Comparison of ENCODE assay signal across 17 cellular contexts in genomic region chr12:48828841-48829575, GRCh38. TPM values are rescaled to one million over a fixed set of nuclear protein-coding genes. Genes with fewer than 3 reads are reported as not detected.
DNase-seq lines count a peak whose midpoint lies in the region; ATAC-seq, FAIRE-seq and TF ChIP-seq lines count a peak whose summit lies in the region.
"Had no signal": no experiment of that assay in that cellular context is flagged by ENCODE, and none has a peak within 500 bp of the region (broad histone marks: within the 10 kb centered on the region; RNA-seq: fewer than 3 reads in every experiment).

No MANE protein-coding gene starts in this region.

- H3K14ac ChIP-seq in IMR-90 (replicated peaks; ENCODE audit: low read depth, low read length): no peak overlapping the region

- TF ChIP-seq POLR2A in HepG2 (IDR thresholded peaks at IDR 0.05; ENCODE audit: insufficient read depth in 1 of 2, low read depth in 2 of 2, low read length in 2 of 2) (no peak), right lobe of liver (IDR thresholded peaks at IDR 0.05) (no peak), IMR-90 (IDR thresholded peaks at IDR 0.05; ENCODE audit: low read depth, low read length) (no peak)

- H4K8ac ChIP-seq in IMR-90 (ENCODE audit: low read depth in 2 of 2, low read length in 2 of 2): no peak overlapping the region

- H3K27me3 Mint-ChIP-seq in glutamatergic neuron (ENCODE audit: unreplicated experiment): peaks cover 5% of the 10 kb centered on the region
- no peaks in the 10 kb centered on the region for H3K27me3 Mint-ChIP-seq in activated CD4-positive, alpha-beta T cell treated with anti-CD3 and anti-CD28 coated beads for 36 hours
- H3K27me3 Mint-ChIP-seq: CD8-positive, alpha-beta memory T cell had no signal

- H2AK9ac ChIP-seq in IMR-90 (replicated peaks; ENCODE audit: low read depth, low read length, poor library complexity): no peak overlapping the region

- H4K5ac ChIP-seq in IMR-90 (ENCODE audit: low read depth, low read length): no peak overlapping the region

- POLR2A ChIA-PET in HepG2 (lab: Yijun Ruan, JAX): no interaction called here
- POLR2A ChIA-PET in IMR-90 (lab: Charles Lee; ENCODE audit: unreplicated experiment): no interaction called here
- POLR2A ChIA-PET in activated CD4-positive, alpha-beta T cell treated with anti-CD3 and anti-CD28 coated beads for 36 hours (lab: Charles Lee): no interaction called here

- dilution Hi-C loops in IMR-90 (cut with HindIII; ENCODE audit: low sequenced_read_pairs, unreplicated experiment): no loop called here

- no peak overlapping the region for H2BK120ac ChIP-seq in IMR-90 (ENCODE audit: low read depth, low read length)

- H3K27ac ChIP-seq in HepG2 (ENCODE audit: extremely low read length, insufficient read depth, low read length): no peak overlapping the region
- H3K27ac ChIP-seq in right lobe of liver: no peak overlapping the region
- H3K27ac ChIP-seq in IMR-90 (ENCODE audit: insufficient read depth, low read length): no peak overlapping the region
- H3K27ac ChIP-seq in SJCRH30: no peak overlapping the region
- H3K27ac ChIP-seq: SK-N-MC had no signal

- H3K9ac ChIP-seq in HepG2 (ENCODE audit: insufficient read depth, low read depth, low read length) (no peak overlapping the region), IMR-90 (ENCODE audit: low read depth, low read length) (no peak overlapping the region)

- H3K9me3 ChIP-seq in HepG2 (ENCODE audit: low read length) (no peaks in the 10 kb centered on the region), right lobe of liver (no peaks in the 10 kb centered on the region), IMR-90 (ENCODE audit: control insufficient read depth, insufficient read depth, low read length) (no peaks in the 10 kb centered on the region), SJCRH30 (replicated peaks) (no peaks in the 10 kb centered on the region)
- H3K9me3 ChIP-seq: HAP-1 had no signal

- no peak overlapping the region for H4K91ac ChIP-seq in IMR-90 (ENCODE audit: insufficient read depth, low read depth, low read length)

- in situ Hi-C loops in HepG2 (cut with HindIII; ENCODE audit: extremely low pct_ligation_motif_present, low pct_unique_long_range_greater_than_20kb) (no loop called here), IMR-90 (cut with MboI; ENCODE audit: low sequenced_read_pairs) (no loop called here)

- no peak overlapping the region for H2AK5ac ChIP-seq in IMR-90 (ENCODE audit: low read depth, low read length)

- H2BK5ac ChIP-seq in IMR-90 (ENCODE audit: low read depth, low read length, poor library complexity, severe bottlenecking): no peak overlapping the region

- TF ChIP-seq EP300 in HepG2 (IDR thresholded peaks at IDR 0.05; ENCODE audit: low read depth in 2 of 2, low read length in 2 of 2): no peak
- no peak for TF ChIP-seq EP300 in HepG2 (CRISPR knock-in tag; IDR thresholded peaks at IDR 0.05; ENCODE audit: borderline replicate concordance)

- H3K4me1 ChIP-seq in HepG2 (ENCODE audit: insufficient read depth, low read length): no peaks in the 10 kb centered on the region
- H3K4me1 ChIP-seq in right lobe of liver: no peaks in the 10 kb centered on the region
- H3K4me1 ChIP-seq in IMR-90 (ENCODE audit: control insufficient read depth, insufficient read depth, low read length): no peaks in the 10 kb centered on the region
- H3K4me1 ChIP-seq in SJCRH30: no peaks in the 10 kb centered on the region
- H3K4me1 ChIP-seq: HAP-1 had no signal

- ATAC-seq in HepG2: no peak
- no peak for ATAC-seq in right lobe of liver
- no peak for ATAC-seq in IMR-90 (ENCODE audit: low read depth)
- no peak for ATAC-seq in activated CD4-positive, alpha-beta T cell treated with anti-CD3 and anti-CD28 coated beads for 36 hours

- no peak overlapping the region for H3K56ac ChIP-seq in IMR-90 (ENCODE audit: extremely low read depth, insufficient read depth, low read length)

- no peak overlapping the region for H3K4me3 Mint-ChIP-seq in glutamatergic neuron (ENCODE audit: unreplicated experiment)
- H3K4me3 Mint-ChIP-seq in activated CD4-positive, alpha-beta T cell treated with anti-CD3 and anti-CD28 coated beads for 36 hours: no peak overlapping the region

- no peaks in the 10 kb centered on the region for H3K79me2 ChIP-seq in HepG2 (ENCODE audit: insufficient read depth, low read length)

- H2BK15ac ChIP-seq in IMR-90 (ENCODE audit: low read depth, low read length): no peak overlapping the region

- no peak overlapping the region for H3K18ac ChIP-seq in IMR-90 (ENCODE audit: low read depth, low read length)

- no peak overlapping the region for H3K4me2 ChIP-seq in HepG2 (ENCODE audit: low read depth, low read length)
- no peak overlapping the region for H3K4me2 ChIP-seq in IMR-90 (ENCODE audit: low read depth, low read length)

- no peak overlapping the region for H3K23ac ChIP-seq in IMR-90 (ENCODE audit: low read depth, low read length)

- H3K27ac Mint-ChIP-seq in glutamatergic neuron (ENCODE audit: unreplicated experiment): peak overlapping the region; percentile 28
- H3K27ac Mint-ChIP-seq in activated CD4-positive, alpha-beta T cell treated with anti-CD3 and anti-CD28 coated beads for 36 hours: no peak overlapping the region

- intact Hi-C loops in HepG2 (cut with micrococcal nuclease; ENCODE audit: unreplicated experiment) (no loop called here), right lobe of liver (cut with DNase I) (no loop called here), IMR-90 (cut with micrococcal nuclease) (no loop called here)
- intact Hi-C loops in activated CD4-positive, alpha-beta T cell treated with anti-CD3 and anti-CD28 coated beads for 36 hours (cut with DNase I, micrococcal nuclease): no loop called here

- H3K27me3 ChIP-seq in HepG2 (ENCODE audit: control insufficient read depth in 1 of 2, insufficient read depth in 2 of 2, low read length in 2 of 2) (peaks cover 2 to 18% of the 10 kb centered on the region in 2 experiments; a peak in 3 of 5 replicates), right lobe of liver (no peaks in the 10 kb centered on the region), IMR-90 (ENCODE audit: control insufficient read depth, insufficient read depth, low read length) (no peaks in the 10 kb centered on the region), SJCRH30 (no peaks in the 10 kb centered on the region)

- no peak for FAIRE-seq in HepG2 (lab: Jason Lieb, UNC)
- FAIRE-seq: D721Med, RCC 7860 had no signal

- TF ChIP-seq CTCF in HepG2 (CRISPR knock-in tag; IDR thresholded peaks at IDR 0.05) (no peak), right lobe of liver (IDR thresholded peaks at IDR 0.05) (no peak), IMR-90 (conservative IDR thresholded peaks at IDR 0.05; ENCODE audit: low read depth, low read length) (no peak), glutamatergic neuron (IDR thresholded peaks at IDR 0.05; ENCODE audit: partially characterized antibody, unreplicated experiment) (no peak)

- H3K4ac ChIP-seq in IMR-90 (ENCODE audit: low read depth, low read length): no peak overlapping the region

- H2BK20ac ChIP-seq in IMR-90 (ENCODE audit: low read depth, low read length): no peak overlapping the region

- H4K20me1 ChIP-seq in HepG2 (ENCODE audit: insufficient read depth, low read length) (no peaks in the 10 kb centered on the region), IMR-90 (ENCODE audit: insufficient read depth, low read length) (peaks cover 27% of the 10 kb centered on the region)

- no peak overlapping the region for H3K4me3 ChIP-seq in HepG2 (replicated peaks in 1 of 3; ENCODE audit: insufficient read depth in 1 of 3, low read depth in 2 of 3, low read length in 3 of 3)
- H3K4me3 ChIP-seq in right lobe of liver: no peak overlapping the region
- no peak overlapping the region for H3K4me3 ChIP-seq in IMR-90 (ENCODE audit: insufficient read depth, low read depth, low read length)
- no peak overlapping the region for H3K4me3 ChIP-seq in SJCRH30
- H3K4me3 ChIP-seq: HAP-1, SK-N-MC had no signal

- CTCF ChIA-PET in HepG2 (lab: Yijun Ruan, JAX; ENCODE audit: low intra/inter-chr PET ratio, low total read pairs): no interaction called here
- CTCF ChIA-PET in IMR-90 (lab: Yijun Ruan, JAX): interaction anchor here (1.2 to 1.3 kb wide), 2 partner anchors 14 to 159 kb away, joined by 4 to 6 read pairs; no protein-coding TSS in a partner anchor
- CTCF ChIA-PET in activated CD4-positive, alpha-beta T cell treated with anti-CD3 and anti-CD28 coated beads for 36 hours (lab: Charles Lee): interaction anchor here (0.7 to 3.2 kb wide), 4 partner anchors 9 to 79 kb away, joined by 3 to 15 read pairs (median 4); no protein-coding TSS in a partner anchor

- H2AFZ ChIP-seq in HepG2 (ENCODE audit: low read length) (no peak overlapping the region), IMR-90 (replicated peaks; ENCODE audit: low read length, poor library complexity) (peak overlapping the region; percentile 5)

- no peaks in the 10 kb centered on the region for H3K4me1 Mint-ChIP-seq in glutamatergic neuron (ENCODE audit: low read depth, unreplicated experiment)
- no peaks in the 10 kb centered on the region for H3K4me1 Mint-ChIP-seq in activated CD4-positive, alpha-beta T cell treated with anti-CD3 and anti-CD28 coated beads for 36 hours

- H3K36me3 Mint-ChIP-seq in glutamatergic neuron (ENCODE audit: unreplicated experiment): peaks cover 4% of the 10 kb centered on the region
- H3K36me3 Mint-ChIP-seq in activated CD4-positive, alpha-beta T cell treated with anti-CD3 and anti-CD28 coated beads for 36 hours (ENCODE audit: low read depth): peaks cover 44% of the 10 kb centered on the region

- H3K36me3 ChIP-seq in HepG2 (replicated peaks in 1 of 2; ENCODE audit: control insufficient read depth in 1 of 2, insufficient read depth in 2 of 2, low read length in 2 of 2) (peaks cover 26 to 43% of the 10 kb centered on the region in 2 experiments), right lobe of liver (peaks cover 10 to 53% (median 30%) of the 10 kb centered on the region in 4 donors), IMR-90 (ENCODE audit: control insufficient read depth, insufficient read depth, low read length) (peaks cover 95% of the 10 kb centered on the region), SJCRH30 (peaks cover 61% of the 10 kb centered on the region)

- 99% methylated on average over 9 of the region's 16 CpGs for WGBS in HepG2 (ENCODE audit: low lambda C conversion rate)
- 100% methylated on average over 1 of the region's 16 CpGs for WGBS in right lobe of liver (ENCODE audit: insufficient coverage, low coverage, low lambda C conversion rate, missing lambda C conversion rate)
- no CpG with 5 or more reads among the region's 16 CpGs for WGBS in IMR-90 (ENCODE audit: extremely low coverage in 2 of 2, insufficient read length in 1 of 2), 2 experiments

- BruUV-seq in HepG2 (replicated peaks; lab: Mats Ljungman, UMichigan): no TSS peak
- no TSS peak for BruUV-seq in IMR-90 (replicated peaks; lab: Mats Ljungman, UMichigan)

- no peaks in the 10 kb centered on the region for H3K9me3 Mint-ChIP-seq in glutamatergic neuron (ENCODE audit: unreplicated experiment)
- no peaks in the 10 kb centered on the region for H3K9me3 Mint-ChIP-seq in activated CD4-positive, alpha-beta T cell treated with anti-CD3 and anti-CD28 coated beads for 36 hours (ENCODE audit: low read depth)
- H3K9me3 Mint-ChIP-seq: CD8-positive, alpha-beta memory T cell had no signal

- TF ChIP-seq RAD21 in HepG2 (CRISPR knock-in tag; IDR thresholded peaks at IDR 0.05): no peak
- TF ChIP-seq RAD21 in IMR-90 (IDR thresholded peaks at IDR 0.05; ENCODE audit: low read length): no peak

- H3K9me1 ChIP-seq in IMR-90 (ENCODE audit: insufficient read depth, low read length): no peaks in the 10 kb centered on the region; the same call in 1 of the 2 replicates

- H3K79me1 ChIP-seq in IMR-90 (ENCODE audit: low read depth in 1 of 2, low read length in 2 of 2): peaks cover 0 to 13% of the 10 kb centered on the region in 2 experiments; a peak in 2 of 4 replicates

- DNase-seq in HepG2 (ENCODE audit: low spot score): no peak
- no peak for DNase-seq in right lobe of liver
- no peak for DNase-seq in IMR-90
- no peak for DNase-seq in glutamatergic neuron
- DNase-seq in NCI-H82 treated with DMSO at 0.1 percent for 48 hours (lab: John Stamatoyannopoulos, UW; ENCODE audit: unreplicated experiment): no peak
- DNase-seq in activated CD4-positive, alpha-beta T cell treated with anti-CD3 and anti-CD28 coated beads for 36 hours: no peak
- no peak for DNase-seq in SJCRH30
- DNase-seq: CD8-positive, alpha-beta memory T cell; KBM-7; NCI-H1694 treated with DMSO at 0.1 percent for 48 hours; NCI-H748 treated with DMSO at 0.1 percent for 48 hours; Right ventricle myocardium superior had no signal

RNA-seq across cellular contexts. Expression of gene CACNB3, which starts 10.7 kb away (rescaled TPM):
- total RNA-seq in HepG2 (2016; rRNA removed; fragmentation: Illumina TruSeq; extraction: Trizol): 0.29 TPM in 1 of 2 replicates, not detected in the other
- total RNA-seq in HepG2 (2016; cell fraction: cytosol; rRNA removed; fragmentation: Illumina TruSeq; extraction: Trizol; ENCODE audit: low read depth): not detected in 2 replicates
- total RNA-seq in HepG2 (2016; cell fraction: insoluble cytoplasmic fraction; rRNA removed; fragmentation: Illumina TruSeq; extraction: Trizol): 0.24 and 0.25 TPM in 2 replicates
- total RNA-seq in HepG2 (2016; cell fraction: membrane; rRNA removed; fragmentation: Illumina TruSeq; extraction: Trizol): 0.31 and 0.48 TPM in 2 replicates
- total RNA-seq in HepG2 (2016; cell fraction: nucleus; rRNA removed; fragmentation: Illumina TruSeq; extraction: Trizol): 0.16 TPM in 1 of 2 replicates, not detected in the other
- polyA plus RNA-seq in HepG2 (2011; rRNA removed): 0.54 and 0.88 TPM in 2 replicates
- polyA plus RNA-seq in HepG2 (2011; cell fraction: cytosol; rRNA removed): 0.27 and 0.38 TPM in 2 replicates
- polyA plus RNA-seq in HepG2 (2011; cell fraction: nucleus; rRNA removed): 1.9 and 2.8 TPM in 2 replicates
- polyA plus RNA-seq in HepG2 (2012): 0.31 and 0.96 TPM in 2 replicates
- polyA plus RNA-seq in HepG2 (2016; cell fraction: cytosol; fragmentation: Illumina TruSeq; extraction: Trizol; ENCODE audit: low read depth): 0.18 and 0.26 TPM in 2 replicates
- 0.09 and 0.19 TPM in 2 replicates for polyA plus RNA-seq in HepG2 (2016; cell fraction: insoluble cytoplasmic fraction; fragmentation: Illumina TruSeq; extraction: Trizol; ENCODE audit: low read depth)
- polyA plus RNA-seq in HepG2 (2016; cell fraction: membrane; fragmentation: Illumina TruSeq; extraction: Trizol; ENCODE audit: low read depth): 0.48 TPM in 1 of 2 replicates, not detected in the other
- 1.0 and 1.1 TPM in 2 replicates for polyA plus RNA-seq in HepG2 (2016; cell fraction: nucleus; fragmentation: Illumina TruSeq; extraction: Trizol; ENCODE audit: insufficient read depth, low read depth)
- polyA minus RNA-seq in HepG2 (2011; rRNA and poly(A)+ RNA removed; ENCODE audit: low replicate concordance): 0.36 and 23.6 TPM in 2 replicates
- not detected in 2 replicates for polyA minus RNA-seq in HepG2 (2011; cell fraction: cytosol; rRNA and poly(A)+ RNA removed)
- 0.87 and 1.2 TPM in 2 replicates for polyA minus RNA-seq in HepG2 (2011; cell fraction: nucleus; rRNA and poly(A)+ RNA removed)
- total RNA-seq in right lobe of liver: 1 to 10 TPM in 4 of 6 experiments, under 1 TPM in 2; 0.62 to 2.1 (median 1.2) TPM
- total RNA-seq in IMR-90 (2012; rRNA removed): 15.3 and 18.1 TPM in 2 replicates
- 45.1 and 45.2 TPM in 2 replicates for polyA plus RNA-seq in IMR-90 (2012; rRNA removed)
- polyA plus RNA-seq in IMR-90 (2012; cell fraction: cytosol; rRNA removed): 24.5 and 40.0 TPM in 2 replicates
- 227 and 302 TPM in 2 replicates for polyA plus RNA-seq in IMR-90 (2012; cell fraction: nucleus; rRNA removed; ENCODE audit: low replicate concordance)
- total RNA-seq in glutamatergic neuron (ENCODE audit: unreplicated experiment): 155 TPM
- total RNA-seq in activated CD4-positive, alpha-beta T cell treated with anti-CD3 and anti-CD28 coated beads for 36 hours: 10 to 100 TPM; 11.5 to 16.1 TPM
- total RNA-seq in SJCRH30 (2014; rRNA removed; shearing (Covaris generic)): 9.7 and 11.9 TPM in 2 replicates

RNA-seq across cellular contexts. Expression of gene DDX23, which starts 23.0 kb away (rescaled TPM):
- total RNA-seq in HepG2 (2016; rRNA removed; fragmentation: Illumina TruSeq; extraction: Trizol) (81.5 and 90.0 TPM in 2 replicates), right lobe of liver (10 to 100 TPM; 24.4 to 39.6 (median 31.8) TPM), IMR-90 (2012; rRNA removed) (81.9 and 92.5 TPM in 2 replicates), glutamatergic neuron (ENCODE audit: unreplicated experiment) (65.7 TPM)
- total RNA-seq in HepG2 (2016; cell fraction: cytosol; rRNA removed; fragmentation: Illumina TruSeq; extraction: Trizol; ENCODE audit: low read depth): 13.0 and 13.4 TPM in 2 replicates
- 81.4 and 90.7 TPM in 2 replicates for total RNA-seq in HepG2 (2016; cell fraction: insoluble cytoplasmic fraction; rRNA removed; fragmentation: Illumina TruSeq; extraction: Trizol)
- total RNA-seq in HepG2 (2016; cell fraction: membrane; rRNA removed; fragmentation: Illumina TruSeq; extraction: Trizol): 17.1 and 20.2 TPM in 2 replicates
- total RNA-seq in HepG2 (2016; cell fraction: nucleus; rRNA removed; fragmentation: Illumina TruSeq; extraction: Trizol): 66.5 and 79.7 TPM in 2 replicates
- polyA plus RNA-seq in HepG2 (2011; rRNA removed) (35.7 and 42.2 TPM in 2 replicates), IMR-90 (2012; rRNA removed) (59.1 and 61.8 TPM in 2 replicates)
- polyA plus RNA-seq in HepG2 (2011; cell fraction: cytosol; rRNA removed): 28.4 and 30.1 TPM in 2 replicates
- polyA plus RNA-seq in HepG2 (2011; cell fraction: nucleus; rRNA removed): 114 and 128 TPM in 2 replicates
- polyA plus RNA-seq in HepG2 (2012): 43.8 and 55.5 TPM in 2 replicates
- 2.6 and 3.7 TPM in 2 replicates for polyA plus RNA-seq in HepG2 (2016; cell fraction: cytosol; fragmentation: Illumina TruSeq; extraction: Trizol; ENCODE audit: low read depth)
- polyA plus RNA-seq in HepG2 (2016; cell fraction: insoluble cytoplasmic fraction; fragmentation: Illumina TruSeq; extraction: Trizol; ENCODE audit: low read depth): 62.7 and 67.1 TPM in 2 replicates
- 8.1 and 9.8 TPM in 2 replicates for polyA plus RNA-seq in HepG2 (2016; cell fraction: membrane; fragmentation: Illumina TruSeq; extraction: Trizol; ENCODE audit: low read depth)
- polyA plus RNA-seq in HepG2 (2016; cell fraction: nucleus; fragmentation: Illumina TruSeq; extraction: Trizol; ENCODE audit: insufficient read depth, low read depth): 132 TPM in 2 replicates
- polyA minus RNA-seq in HepG2 (2011; rRNA and poly(A)+ RNA removed; ENCODE audit: low replicate concordance): 29.9 and 100 TPM in 2 replicates
- 11.7 and 12.4 TPM in 2 replicates for polyA minus RNA-seq in HepG2 (2011; cell fraction: cytosol; rRNA and poly(A)+ RNA removed)
- 55.9 and 69.0 TPM in 2 replicates for polyA minus RNA-seq in HepG2 (2011; cell fraction: nucleus; rRNA and poly(A)+ RNA removed)
- polyA plus RNA-seq in IMR-90 (2012; cell fraction: cytosol; rRNA removed): 26.3 and 32.9 TPM in 2 replicates
- 69.4 and 141 TPM in 2 replicates for polyA plus RNA-seq in IMR-90 (2012; cell fraction: nucleus; rRNA removed; ENCODE audit: low replicate concordance)
- 100 to 1,000 TPM; 115 to 120 TPM for total RNA-seq in activated CD4-positive, alpha-beta T cell treated with anti-CD3 and anti-CD28 coated beads for 36 hours
- total RNA-seq in SJCRH30 (2014; rRNA removed; shearing (Covaris generic)): 153 and 167 TPM in 2 replicates

RNA-seq across cellular contexts. Expression of gene RND1, which starts 36.7 kb away (rescaled TPM):
- 1.8 and 2.2 TPM in 2 replicates for total RNA-seq in HepG2 (2016; rRNA removed; fragmentation: Illumina TruSeq; extraction: Trizol)
- 0.88 and 1.9 TPM in 2 replicates for total RNA-seq in HepG2 (2016; cell fraction: cytosol; rRNA removed; fragmentation: Illumina TruSeq; extraction: Trizol; ENCODE audit: low read depth)
- 2.5 and 2.9 TPM in 2 replicates for total RNA-seq in HepG2 (2016; cell fraction: insoluble cytoplasmic fraction; rRNA removed; fragmentation: Illumina TruSeq; extraction: Trizol)
- total RNA-seq in HepG2 (2016; cell fraction: membrane; rRNA removed; fragmentation: Illumina TruSeq; extraction: Trizol): 1.2 and 1.4 TPM in 2 replicates
- 1.9 and 3.0 TPM in 2 replicates for total RNA-seq in HepG2 (2016; cell fraction: nucleus; rRNA removed; fragmentation: Illumina TruSeq; extraction: Trizol)
- 1.9 and 2.8 TPM in 2 replicates for polyA plus RNA-seq in HepG2 (2011; rRNA removed)
- polyA plus RNA-seq in HepG2 (2011; cell fraction: cytosol; rRNA removed): 1.3 and 2.0 TPM in 2 replicates
- polyA plus RNA-seq in HepG2 (2011; cell fraction: nucleus; rRNA removed): 1.8 and 1.9 TPM in 2 replicates
- polyA plus RNA-seq in HepG2 (2012): 0.71 and 1.1 TPM in 2 replicates
- polyA plus RNA-seq in HepG2 (2016; cell fraction: cytosol; fragmentation: Illumina TruSeq; extraction: Trizol; ENCODE audit: low read depth): 0.32 and 0.35 TPM in 2 replicates
- 2.7 and 3.6 TPM in 2 replicates for polyA plus RNA-seq in HepG2 (2016; cell fraction: insoluble cytoplasmic fraction; fragmentation: Illumina TruSeq; extraction: Trizol; ENCODE audit: low read depth)
- polyA plus RNA-seq in HepG2 (2016; cell fraction: membrane; fragmentation: Illumina TruSeq; extraction: Trizol; ENCODE audit: low read depth): 0.64 and 0.78 TPM in 2 replicates
- polyA plus RNA-seq in HepG2 (2016; cell fraction: nucleus; fragmentation: Illumina TruSeq; extraction: Trizol; ENCODE audit: insufficient read depth, low read depth): 3.6 and 3.8 TPM in 2 replicates
- 1.0 and 2.6 TPM in 2 replicates for polyA minus RNA-seq in HepG2 (2011; rRNA and poly(A)+ RNA removed; ENCODE audit: low replicate concordance)
- 0.59 and 1.2 TPM in 2 replicates for polyA minus RNA-seq in HepG2 (2011; cell fraction: cytosol; rRNA and poly(A)+ RNA removed)
- 0.90 and 3.6 TPM in 2 replicates for polyA minus RNA-seq in HepG2 (2011; cell fraction: nucleus; rRNA and poly(A)+ RNA removed)
- 10 to 100 TPM in 5 of 6 experiments, 1 to 10 TPM in 1; 6.4 to 72.8 (median 17.2) TPM for total RNA-seq in right lobe of liver
- under 0.01 TPM in 1 of 2 replicates, not detected in the other for total RNA-seq in IMR-90 (2012; rRNA removed)
- polyA plus RNA-seq in IMR-90 (2012; rRNA removed): 0.21 and 0.26 TPM in 2 replicates
- 0.13 and 0.62 TPM in 2 replicates for polyA plus RNA-seq in IMR-90 (2012; cell fraction: cytosol; rRNA removed)
- polyA plus RNA-seq in IMR-90 (2012; cell fraction: nucleus; rRNA removed; ENCODE audit: low replicate concordance): 0.17 and 0.31 TPM in 2 replicates
- total RNA-seq in glutamatergic neuron (ENCODE audit: unreplicated experiment): 1.8 TPM
- 1 to 10 TPM; 2.2 to 3.3 TPM for total RNA-seq in activated CD4-positive, alpha-beta T cell treated with anti-CD3 and anti-CD28 coated beads for 36 hours
- 0.10 and 0.43 TPM in 2 replicates for total RNA-seq in SJCRH30 (2014; rRNA removed; shearing (Covaris generic))

RNA-seq across cellular contexts. Expression of gene ADCY6, which starts 40.1 kb away (rescaled TPM):
- total RNA-seq in HepG2 (2016; rRNA removed; fragmentation: Illumina TruSeq; extraction: Trizol): 6.8 and 10.6 TPM in 2 replicates
- 1.0 and 1.9 TPM in 2 replicates for total RNA-seq in HepG2 (2016; cell fraction: cytosol; rRNA removed; fragmentation: Illumina TruSeq; extraction: Trizol; ENCODE audit: low read depth)
- 6.2 and 13.4 TPM in 2 replicates for total RNA-seq in HepG2 (2016; cell fraction: insoluble cytoplasmic fraction; rRNA removed; fragmentation: Illumina TruSeq; extraction: Trizol)
- total RNA-seq in HepG2 (2016; cell fraction: membrane; rRNA removed; fragmentation: Illumina TruSeq; extraction: Trizol): 4.6 and 4.7 TPM in 2 replicates
- 14.5 and 16.8 TPM in 2 replicates for total RNA-seq in HepG2 (2016; cell fraction: nucleus; rRNA removed; fragmentation: Illumina TruSeq; extraction: Trizol)
- polyA plus RNA-seq in HepG2 (2011; rRNA removed): 11.8 and 15.4 TPM in 2 replicates
- polyA plus RNA-seq in HepG2 (2011; cell fraction: cytosol; rRNA removed): 9.2 and 11.5 TPM in 2 replicates
- 54.8 and 59.8 TPM in 2 replicates for polyA plus RNA-seq in HepG2 (2011; cell fraction: nucleus; rRNA removed)
- 9.1 and 10.5 TPM in 2 replicates for polyA plus RNA-seq in HepG2 (2012)
- polyA plus RNA-seq in HepG2 (2016; cell fraction: cytosol; fragmentation: Illumina TruSeq; extraction: Trizol; ENCODE audit: low read depth): 0.58 and 0.87 TPM in 2 replicates
- 4.3 and 5.7 TPM in 2 replicates for polyA plus RNA-seq in HepG2 (2016; cell fraction: insoluble cytoplasmic fraction; fragmentation: Illumina TruSeq; extraction: Trizol; ENCODE audit: low read depth)
- polyA plus RNA-seq in HepG2 (2016; cell fraction: membrane; fragmentation: Illumina TruSeq; extraction: Trizol; ENCODE audit: low read depth): 1.6 and 2.5 TPM in 2 replicates
- polyA plus RNA-seq in HepG2 (2016; cell fraction: nucleus; fragmentation: Illumina TruSeq; extraction: Trizol; ENCODE audit: insufficient read depth, low read depth): 29.2 and 33.7 TPM in 2 replicates
- 48.0 and 70.3 TPM in 2 replicates for polyA minus RNA-seq in HepG2 (2011; rRNA and poly(A)+ RNA removed; ENCODE audit: low replicate concordance)
- polyA minus RNA-seq in HepG2 (2011; cell fraction: cytosol; rRNA and poly(A)+ RNA removed): 17.7 and 22.5 TPM in 2 replicates
- polyA minus RNA-seq in HepG2 (2011; cell fraction: nucleus; rRNA and poly(A)+ RNA removed): 21.5 and 22.5 TPM in 2 replicates
- total RNA-seq in right lobe of liver: 10 to 100 TPM; 10.9 to 21.4 (median 14.4) TPM
- 18.1 and 18.5 TPM in 2 replicates for total RNA-seq in IMR-90 (2012; rRNA removed)
- polyA plus RNA-seq in IMR-90 (2012; rRNA removed): 34.4 and 35.1 TPM in 2 replicates
- polyA plus RNA-seq in IMR-90 (2012; cell fraction: cytosol; rRNA removed): 26.6 and 34.5 TPM in 2 replicates
- polyA plus RNA-seq in IMR-90 (2012; cell fraction: nucleus; rRNA removed; ENCODE audit: low replicate concordance): 171 and 194 TPM in 2 replicates
- total RNA-seq in glutamatergic neuron (ENCODE audit: unreplicated experiment): 17.4 TPM
- under 1 TPM; 0.05 to 0.09 TPM for total RNA-seq in activated CD4-positive, alpha-beta T cell treated with anti-CD3 and anti-CD28 coated beads for 36 hours
- 16.1 and 18.7 TPM in 2 replicates for total RNA-seq in SJCRH30 (2014; rRNA removed; shearing (Covaris generic))
- total RNA-seq: OCI-LY7 had no signal
- polyA plus RNA-seq: CD8-positive, alpha-beta memory T cell had no signal
